23 cellular contexts compared by ENCODE assay signal in genomic region chr1:1760715-1761114, GRCh38.
"Had no signal": no experiment of that assay in that cellular context is flagged by ENCODE, and none has a peak within 500 bp of the region (broad histone marks: within the 10 kb centered on the region; RNA-seq: fewer than 3 reads in every experiment).

No MANE protein-coding gene starts in this region.

- ATAC-seq: stimulated activated effector memory CD8-positive, alpha-beta T cell treated with anti-CD3 and anti-CD28 coated beads, Interleukin-12 subunit alpha, Interleukin-12 subunit beta, amount 100 ng/mL, for 72 hours had no signal

- H3K4me3 ChIP-seq: colonic mucosa, left ventricle myocardium inferior, prostate gland, right atrium auricular region, skin epidermis, testis had no signal

- H3K27ac ChIP-seq: brain microvascular endothelial cell, colonic mucosa, left ventricle myocardium inferior, prostate gland, right atrium auricular region, skin epidermis, testis had no signal

- H3K4me1 Mint-ChIP-seq: activated CD4-positive, alpha-beta memory T cell treated with anti-CD3 and anti-CD28 coated beads, Interleukin-2, amount 10 ng/mL, durations not matched to agents 7 days and 5 days had no signal

- H3K27me3 ChIP-seq: brain microvascular endothelial cell, colonic mucosa, right atrium auricular region, testis had no signal

- H3K4me3 Mint-ChIP-seq: activated CD4-positive, alpha-beta memory T cell treated with anti-CD3 and anti-CD28 coated beads, Interleukin-2, amount 10 ng/mL, durations not matched to agents 7 days and 5 days; activated T-cell treated with anti-CD3 and anti-CD28 coated beads, Interleukin-2, amount 50 U/mL, for 24 hours; stimulated activated effector memory CD8-positive, alpha-beta T cell treated with anti-CD3 and anti-CD28 coated beads, Interleukin-12 subunit alpha, Interleukin-12 subunit beta, amount 100 ng/mL, for 72 hours; T-helper 2 cell treated with Interferon-gamma antibody and Interleukin-4, amounts not matched to agents 5 μg/mL and 100 μg/mL, for 36 hours; type B pancreatic cell had no signal

- DNase-seq: activated CD4-positive, alpha-beta memory T cell treated with anti-CD3 and anti-CD28 coated beads, Interleukin-2, amount 10 ng/mL, durations not matched to agents 7 days and 5 days; activated CD4-positive, alpha-beta T cell treated with anti-CD3 and anti-CD28 coated beads for 48 hours; activated CD4-positive, CD25-positive, alpha-beta regulatory T cell; activated naive CD4-positive, alpha-beta T cell treated with Interleukin-2 at 50 U/mL for 16 hours; activated T-cell treated with anti-CD3 and anti-CD28 coated beads, Interleukin-2, amount 50 U/mL, for 24 hours; anterior cingulate cortex; brain microvascular endothelial cell; central memory CD4-positive, alpha-beta T cell; colonic mucosa; erythroblast; foreskin melanocyte; left ventricle myocardium inferior; mammary epithelial cell; stimulated activated CD4-positive, alpha-beta T cell treated with anti-CD3 and anti-CD28 coated beads, Interleukin-15, amount 100 ng/mL, for 24 hours; stimulated activated CD4-positive, alpha-beta T cell treated with anti-CD3 and anti-CD28 coated beads, Interleukin-4, amount 100 ng/mL, for 24 hours; testis had no signal

- H3K9me3 ChIP-seq: colonic mucosa, left ventricle myocardium inferior, prostate gland, right atrium auricular region, testis had no signal

- H3K27ac Mint-ChIP-seq: activated CD4-positive, alpha-beta memory T cell treated with anti-CD3 and anti-CD28 coated beads, Interleukin-2, amount 10 ng/mL, durations not matched to agents 7 days and 5 days; activated T-cell treated with anti-CD3 and anti-CD28 coated beads, Interleukin-2, amount 50 U/mL, for 24 hours; activated T-helper 2 cell treated with anti-CD3 and anti-CD28 coated beads, Interferon-gamma antibody, Interleukin-2, Interleukin-4, amounts not matched to agents 10 μg/mL and 5 μg/mL and 100 μg/mL, durations not matched to agents 14 hours and 24 hours and 36 hours; stimulated activated effector memory CD8-positive, alpha-beta T cell treated with anti-CD3 and anti-CD28 coated beads, Interleukin-12 subunit alpha, Interleukin-12 subunit beta, amount 100 ng/mL, for 72 hours; T-helper 2 cell treated with Interferon-gamma antibody and Interleukin-4, amounts not matched to agents 5 μg/mL and 100 μg/mL, for 36 hours; type B pancreatic cell had no signal

- H3K27me3 Mint-ChIP-seq: activated CD4-positive, alpha-beta memory T cell treated with anti-CD3 and anti-CD28 coated beads, Interleukin-2, amount 10 ng/mL, durations not matched to agents 7 days and 5 days; activated T-cell treated with anti-CD3 and anti-CD28 coated beads, Interleukin-2, amount 50 U/mL, for 24 hours; type B pancreatic cell had no signal

- H3K9me3 Mint-ChIP-seq: activated CD4-positive, alpha-beta memory T cell treated with anti-CD3 and anti-CD28 coated beads, Interleukin-2, amount 10 ng/mL, durations not matched to agents 7 days and 5 days; activated T-cell treated with anti-CD3 and anti-CD28 coated beads, Interleukin-2, amount 50 U/mL, for 24 hours; activated T-helper 2 cell treated with anti-CD3 and anti-CD28 coated beads, Interferon-gamma antibody, Interleukin-2, Interleukin-4, amounts not matched to agents 10 μg/mL and 5 μg/mL and 100 μg/mL, durations not matched to agents 14 hours and 24 hours and 36 hours; stimulated activated effector memory CD8-positive, alpha-beta T cell treated with anti-CD3 and anti-CD28 coated beads, Interleukin-12 subunit alpha, Interleukin-12 subunit beta, amount 100 ng/mL, for 72 hours; T-helper 2 cell treated with Interferon-gamma antibody and Interleukin-4, amounts not matched to agents 5 μg/mL and 100 μg/mL, for 36 hours; type B pancreatic cell had no signal
